9 cellular contexts compared by ENCODE assay signal in genomic region chr7:34928052-34928451, GRCh38.
DNase-seq lines count a peak whose midpoint lies in the region; ATAC-seq, FAIRE-seq and TF ChIP-seq lines count a peak whose summit lies in the region.
"Had no signal": no experiment of that assay in that cellular context is flagged by ENCODE, and none has a peak within 500 bp of the region (broad histone marks: within the 10 kb centered on the region; RNA-seq: fewer than 3 reads in every experiment).

No MANE protein-coding gene starts in this region.

- H2AFZ ChIP-seq in SK-N-SH (ENCODE audit: low read depth) (no peak overlapping the region), K562 (ENCODE audit: low read depth, low read length) (no peak overlapping the region)

- DNase-seq in BE2C (peak; percentile 79), SK-N-SH (peak; percentile 16), K562 (ENCODE audit: extremely low read depth in 1 of 4, low spot score in 3 of 4) (peak; percentile 17 to 64 (median 28)), lower lobe of right lung (peak; percentile 57), thyroid gland (peak; percentile 28 to 53), NCI-H1092 (lab: John Stamatoyannopoulos, UW) (no peak)
- DNase-seq: naive B cell had no signal

- H3K4me1 ChIP-seq in BE2C = no peaks in the 10 kb centered on the region
- H3K4me1 ChIP-seq in SK-N-SH (ENCODE audit: control insufficient read depth in 1 of 2, insufficient read depth in 2 of 2, low read depth in 1 of 2, low read length in 1 of 2) = no peaks in the 10 kb centered on the region; a peak in 1 of 4 replicates
- H3K4me1 ChIP-seq in K562 (replicated peaks in 1 of 2; ENCODE audit: control insufficient read depth in 2 of 2, insufficient read depth in 2 of 2, low read length in 2 of 2) = no peaks in the 10 kb centered on the region
- no peaks in the 10 kb centered on the region for H3K4me1 ChIP-seq in lower lobe of right lung
- no peaks in the 10 kb centered on the region for H3K4me1 ChIP-seq in thyroid gland

- H3K27me3 ChIP-seq in BE2C (no peaks in the 10 kb centered on the region), SK-N-SH (ENCODE audit: insufficient read depth) (no peaks in the 10 kb centered on the region), K562 (ENCODE audit: control insufficient read depth in 2 of 2, insufficient read depth in 2 of 2, low read length in 2 of 2) (no peaks in the 10 kb centered on the region), lower lobe of right lung (ENCODE audit: low read depth) (no peaks in the 10 kb centered on the region), thyroid gland (no peaks in the 10 kb centered on the region)

- H3K79me2 ChIP-seq in SK-N-SH (ENCODE audit: insufficient read depth) (no peaks in the 10 kb centered on the region), K562 (ENCODE audit: control insufficient read depth, insufficient read depth, low read length) (no peaks in the 10 kb centered on the region)

- peaks cover 3% of the 10 kb centered on the region for H3F3A ChIP-seq in SK-N-SH (replicated peaks; ENCODE audit: insufficient read depth)

- ATAC-seq in GM18873 (IDR thresholded peaks at IDR 0.05; ENCODE audit: low FRiP score, unreplicated experiment) (peak; percentile 62), HG03103 (IDR thresholded peaks at IDR 0.05; ENCODE audit: low read depth, unreplicated experiment) (peak; percentile 82), K562 (peak; percentile 94), lower lobe of right lung (peak; percentile 64 to 66)

- TF ChIP-seq POLR2A in K562 (conservative IDR thresholded peaks at IDR 0.05) = no peak
- TF ChIP-seq POLR2A in thyroid gland (IDR thresholded peaks at IDR 0.05) = no peak

- intact Hi-C loops in K562 (cut with micrococcal nuclease) (loop anchor here (5.0 to 10.0 kb wide), 2 partner anchors 106 to 107 kb away; partner anchors contain the start of gene DPY19L1), lower lobe of right lung (cut with DNase I) (no loop called here), thyroid gland (cut with DNase I) (no loop called here)

- FAIRE-seq in K562 (lab: Jason Lieb, UNC) = peak; percentile 78

- no peaks in the 10 kb centered on the region for H3K9me1 ChIP-seq in K562 (ENCODE audit: control insufficient read depth, insufficient read depth, low read length)

- TF ChIP-seq EP300 in SK-N-SH (IDR thresholded peaks at IDR 0.05; ENCODE audit: borderline replicate concordance in 1 of 2, low read depth in 1 of 2, low read length in 1 of 2) (no peak), K562 (IDR thresholded peaks at IDR 0.05; ENCODE audit: low read length) (no peak)

- H3K36me3 ChIP-seq in BE2C = no peaks in the 10 kb centered on the region
- peaks cover 26 to 57% of the 10 kb centered on the region in 2 experiments for H3K36me3 ChIP-seq in SK-N-SH (replicated peaks in 1 of 2; ENCODE audit: control insufficient read depth in 1 of 2, insufficient read depth in 2 of 2, low read length in 1 of 2)
- peaks cover 10% of the 10 kb centered on the region; the same call in 1 of the 3 replicates for H3K36me3 ChIP-seq in K562 (ENCODE audit: control insufficient read depth, insufficient read depth, low read length)
- peaks cover 5% of the 10 kb centered on the region for H3K36me3 ChIP-seq in lower lobe of right lung
- H3K36me3 ChIP-seq in thyroid gland = no peaks in the 10 kb centered on the region

- TF ChIP-seq CTCF in BE2C (IDR thresholded peaks at IDR 0.05; ENCODE audit: low read depth, low read length) (peak; percentile 86), SK-N-SH (IDR thresholded peaks at IDR 0.05) (peak; percentile 64), K562 (IDR thresholded peaks at IDR 0.05 in 2 of 3, conservative IDR thresholded peaks at IDR 0.05 in 1 of 3; ENCODE audit: insufficient read depth in 2 of 3, low read depth in 1 of 3, low read length in 3 of 3) (peak; percentile 58 to 68 (median 60)), lower lobe of right lung (IDR thresholded peaks at IDR 0.05) (peak; percentile 46), thyroid gland (IDR thresholded peaks at IDR 0.05) (peak in 2 of 6 experiments; percentile 13 to 48)

- in situ Hi-C loops in K562 (cut with MboI) = no loop called here

- no TSS peak for BruUV-seq in K562 (replicated peaks; lab: Mats Ljungman, UMichigan)

- no peaks in the 10 kb centered on the region for H3K9me3 ChIP-seq in BE2C
- no peaks in the 10 kb centered on the region for H3K9me3 ChIP-seq in SK-N-SH
- H3K9me3 ChIP-seq in K562 (replicated peaks; ENCODE audit: control insufficient read depth, insufficient read depth, low read depth, low read length) = no peaks in the 10 kb centered on the region
- peaks cover 4% of the 10 kb centered on the region for H3K9me3 ChIP-seq in lower lobe of right lung
- no peaks in the 10 kb centered on the region for H3K9me3 ChIP-seq in thyroid gland

- WGBS in SK-N-SH (ENCODE audit: low lambda C conversion rate) = 80% methylated on average over 5 of the region's 5 CpGs
- WGBS in K562 (ENCODE audit: insufficient coverage, low coverage, missing lambda C conversion rate) = 40% methylated on average over 5 of the region's 5 CpGs
- 34 to 42% methylated on average over 5 of the region's 5 CpGs for WGBS in thyroid gland, 2 donors

- no peak overlapping the region for H3K4me3 ChIP-seq in BE2C (ENCODE audit: low read depth, low read length)
- H3K4me3 ChIP-seq in SK-N-SH (ENCODE audit: low read depth in 2 of 2, low read length in 1 of 2) = no peak overlapping the region
- H3K4me3 ChIP-seq in K562 = no peak overlapping the region
- H3K4me3 ChIP-seq in lower lobe of right lung = no peak overlapping the region
- H3K4me3 ChIP-seq in thyroid gland (replicated peaks in 1 of 3) = no peak overlapping the region

- POLR2A ChIA-PET in SK-N-SH (lab: Yijun Ruan, JAX) (no interaction called here), K562 (lab: Yijun Ruan, JAX) (no interaction called here)

- H3K9me2 ChIP-seq in SK-N-SH = no peaks in the 10 kb centered on the region

- peak; percentile 35; the same call in 1 of the 2 replicates for TF ChIP-seq RAD21 in SK-N-SH (IDR thresholded peaks at IDR 0.05; ENCODE audit: low read length)
- no peak; a peak in 1 of 4 replicates for TF ChIP-seq RAD21 in K562 (CRISPR knock-in tag; conservative IDR thresholded peaks at IDR 0.05 in 1 of 2, IDR thresholded peaks at IDR 0.05 in 1 of 2)

- H3K9ac ChIP-seq in SK-N-SH (no peak overlapping the region), K562 (ENCODE audit: insufficient read depth in 1 of 2, low read depth in 2 of 2, low read length in 2 of 2) (no peak overlapping the region)

- CTCF ChIA-PET in SK-N-SH (lab: Yijun Ruan, JAX) = interaction anchor here (0.8 to 1.3 kb wide), 4 partner anchors 11 to 105 kb away, joined by 3 to 4 read pairs (median 3); no protein-coding TSS in a partner anchor
- CTCF ChIA-PET in K562 (lab: Yijun Ruan, JAX; ENCODE audit: low intra/inter-chr PET ratio) = interaction anchor here (1.0 kb wide), 1 partner anchor 107 kb away, joined by 3 read pairs; no protein-coding TSS in a partner anchor

- no peak overlapping the region for H3K4me2 ChIP-seq in SK-N-SH
- H3K4me2 ChIP-seq in K562 (ENCODE audit: insufficient read depth, low read length) = no peak overlapping the region

- no peaks in the 10 kb centered on the region for H4K20me1 ChIP-seq in SK-N-SH (ENCODE audit: insufficient read depth)
- H4K20me1 ChIP-seq in K562 (replicated peaks; ENCODE audit: control insufficient read depth, insufficient read depth, low read length) = no peaks in the 10 kb centered on the region

- no peak overlapping the region for H3K27ac ChIP-seq in SK-N-SH (ENCODE audit: low read depth in 2 of 2, low read length in 1 of 2)
- no peak overlapping the region for H3K27ac ChIP-seq in K562 (ENCODE audit: extremely low read depth, low read depth, low read length)
- H3K27ac ChIP-seq in lower lobe of right lung = no peak overlapping the region
- H3K27ac ChIP-seq in thyroid gland = no peak overlapping the region

TF ChIP-seq in SK-N-SH, 30 proteins besides CTCF, POLR2A, EP300 and RAD21 (continues in another document):
- no peak for TF ChIP-seq USF2 (IDR thresholded peaks at IDR 0.05; ENCODE audit: borderline replicate concordance, low read depth, low read length)
- TF ChIP-seq TCF12 (IDR thresholded peaks at IDR 0.05) = no peak
- peak; percentile 23; the same call in 1 of the 2 replicates for TF ChIP-seq SMC3 (IDR thresholded peaks at IDR 0.05; ENCODE audit: low read depth, low read length)
- TF ChIP-seq RFX5 (IDR thresholded peaks at IDR 0.05; ENCODE audit: low read length) = no peak

TF ChIP-seq in K562, 482 proteins besides CTCF, POLR2A, EP300 and RAD21 (continues in another document):
- TF ChIP-seq ZBTB33 (CRISPR knock-in tag; IDR thresholded peaks at IDR 0.05) = peak; percentile 90
- no peak for TF ChIP-seq ZNF408 (CRISPR knock-in tag; IDR thresholded peaks at IDR 0.05; ENCODE audit: low read depth)
- no peak for TF ChIP-seq ZNF717 (CRISPR knock-in tag; IDR thresholded peaks at IDR 0.05)
- peak; percentile 36 for TF ChIP-seq CTCFL (IDR thresholded peaks at IDR 0.05; ENCODE audit: borderline replicate concordance, insufficient read depth, low read depth, low read length, poor library complexity, severe bottlenecking)
